ENCODE assay signal across 19 cellular contexts in the genomic region with DNA sequence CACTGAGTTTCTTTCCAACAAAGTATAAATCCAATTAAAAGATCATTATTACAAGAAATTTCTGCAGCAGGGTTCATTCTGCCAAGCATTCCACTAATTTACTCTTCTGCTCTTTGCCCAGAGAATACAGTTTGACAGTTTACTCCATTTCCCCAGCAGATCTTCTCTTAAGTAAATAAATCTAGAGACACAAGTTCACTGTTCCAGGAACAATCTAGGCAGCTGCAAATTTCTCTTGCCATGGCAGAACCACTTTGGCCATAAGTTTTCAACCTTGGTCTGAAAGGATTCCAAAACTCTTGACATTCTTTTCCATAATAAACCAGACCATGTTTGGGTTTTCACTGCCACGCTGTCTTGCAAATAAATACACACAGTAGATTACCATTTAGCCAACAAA. TPM values are rescaled to one million over a fixed set of nuclear protein-coding genes. Genes with fewer than 3 reads are reported as not detected.
DNase-seq lines count a peak whose midpoint lies in the region; ATAC-seq and FAIRE-seq lines count a peak whose summit lies in the region.
"Had no signal": no experiment of that assay in that cellular context is flagged by ENCODE, and none has a peak within 500 bp of the region (broad histone marks: within the 10 kb centered on the region; RNA-seq: fewer than 3 reads in every experiment).

No MANE protein-coding gene starts in this region.

- no peak for FAIRE-seq in GM19239 (lab: Jason Lieb, UNC)
- FAIRE-seq: K562 had no signal

- H3K27ac Mint-ChIP-seq in T-helper 17 cell: peak overlapping the region; percentile 27
- H3K27ac Mint-ChIP-seq: B cell had no signal

- H3K27me3 Mint-ChIP-seq in T-helper 17 cell: no peaks in the 10 kb centered on the region
- H3K27me3 Mint-ChIP-seq: B cell had no signal

- H3K36me3 Mint-ChIP-seq in T-helper 17 cell (ENCODE audit: low read depth): no peaks in the 10 kb centered on the region

- ATAC-seq in T-helper 17 cell: no peak
- ATAC-seq: K562 had no signal

- no peaks in the 10 kb centered on the region for H3K9me3 ChIP-seq in T-helper 17 cell (ENCODE audit: control insufficient read depth, low read length, poor library complexity, severe bottlenecking)
- H3K9me3 ChIP-seq: colonic mucosa, spleen had no signal

- peak; percentile 78 for DNase-seq in EH (ENCODE audit: low read depth)
- DNase-seq in T-helper 17 cell: no peak
- peak; percentile 90 for DNase-seq in fibroblast of gingiva (ENCODE audit: low read depth)
- no peak for DNase-seq in GM19239 (ENCODE audit: insufficient read length, low spot score)
- DNase-seq in NCI-H2171 treated with DMSO at 0.1 percent for 48 hours (lab: John Stamatoyannopoulos, UW): no peak
- no peak for DNase-seq in activated naive CD4-positive, alpha-beta T cell (lab: John Stamatoyannopoulos, UW)
- DNase-seq: activated gamma-delta T cell treated with Interleukin-2 at 50 U/mL for 16 hours; brain microvascular endothelial cell; colonic mucosa; MM.1S; NCI-H146; NCI-H69; spleen; stimulated activated CD4-positive, alpha-beta T cell treated with anti-CD3 and anti-CD28 coated beads, Interleukin-4, amount 100 ng/mL, for 4 hours; SW 1271 had no signal

- no peaks in the 10 kb centered on the region for H3K27me3 ChIP-seq in rectal smooth muscle tissue (ENCODE audit: control insufficient read depth, insufficient read depth, low read length)
- H3K27me3 ChIP-seq: brain microvascular endothelial cell, colonic mucosa, hepatocyte, spleen had no signal

- H3K4me3 ChIP-seq in rectal smooth muscle tissue (ENCODE audit: low read length): no peak overlapping the region
- H3K4me3 ChIP-seq: colonic mucosa, hepatocyte, K562, spleen had no signal

- no peak overlapping the region for H3K9ac ChIP-seq in rectal smooth muscle tissue (ENCODE audit: low read length)

- peaks cover 33% of the 10 kb centered on the region for H3K4me1 ChIP-seq in rectal smooth muscle tissue (ENCODE audit: control insufficient read depth, insufficient read depth, low read length)
- H3K4me1 ChIP-seq: colonic mucosa had no signal

- H3K4me1 Mint-ChIP-seq in T-helper 17 cell: peaks cover 32% of the 10 kb centered on the region
- H3K4me1 Mint-ChIP-seq: B cell had no signal

- H3K36me3 ChIP-seq in rectal smooth muscle tissue (ENCODE audit: control insufficient read depth, insufficient read depth, low read length): no peaks in the 10 kb centered on the region
- H3K36me3 ChIP-seq: brain microvascular endothelial cell, colonic mucosa had no signal

- H3K27ac ChIP-seq in rectal smooth muscle tissue (ENCODE audit: low read depth, low read length): peak overlapping the region; percentile 61
- H3K27ac ChIP-seq: brain microvascular endothelial cell, colonic mucosa, spleen had no signal

- H3K4me3 Mint-ChIP-seq in T-helper 17 cell: no peak overlapping the region
- H3K4me3 Mint-ChIP-seq: B cell had no signal

RNA-seq across cellular contexts. Expression of a gene that starts 11.5 kb away (rescaled TPM):
- total RNA-seq in T-helper 17 cell: 100 to 1,000 TPM in 1 of 2 donors, 10 to 100 TPM in 1; 64.7 to 135 TPM

Comparison
In these comparisons a context has a peak if more than half of its experiments do, and no peak if none do; other contexts are left out.
1. DNase-seq: peak in EH (single experiment) and fibroblast of gingiva (single experiment); none in T-helper 17 cell (0 of 3), GM19239 (single experiment), NCI-H2171 treated with DMSO at 0.1 percent for 48 hours (single experiment) and activated naive CD4-positive, alpha-beta T cell (0 of 4).